In the genomic region with DNA sequence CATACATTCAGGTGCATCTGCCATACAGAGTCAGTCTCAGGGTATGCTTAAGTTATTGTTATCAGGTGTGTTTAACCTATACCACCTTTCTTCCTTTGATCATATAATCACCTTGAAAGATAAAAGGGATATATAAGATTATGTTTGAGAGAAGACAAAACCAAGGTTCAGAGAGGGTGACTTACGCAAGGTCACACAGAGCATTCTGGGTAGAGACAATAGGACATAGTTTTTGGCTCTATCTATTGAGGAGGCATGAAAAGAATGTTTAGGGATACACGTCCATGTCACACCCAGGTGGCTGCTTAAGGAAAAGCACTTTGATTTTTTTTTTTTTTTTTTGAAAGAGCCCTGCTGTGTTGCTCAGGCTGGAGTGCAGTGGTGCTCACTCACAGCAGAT, we compare ENCODE assay signal across 21 cellular contexts.
"Had no signal": no experiment of that assay in that cellular context is flagged by ENCODE, and none has a peak within 500 bp of the region (broad histone marks: within the 10 kb centered on the region; RNA-seq: fewer than 3 reads in every experiment).

No MANE protein-coding gene starts in this region.

- H3K4me3 Mint-ChIP-seq: dendritic cell treated with granulocyte-macrophage colony-stimulating factor and Interleukin-4, amounts not matched to agents 40 ng/mL and 50 ng/mL, for 4 days; effector memory CD8-positive, alpha-beta T cell had no signal

- H3K4me3 ChIP-seq: esophagus muscularis mucosa, gastroesophageal sphincter, heart left ventricle, hepatocyte, left lung, lower lobe of right lung had no signal

- DNase-seq: cortex of kidney; effector CD8-positive, alpha-beta T cell; effector memory CD8-positive, alpha-beta T cell; foreskin keratinocyte; heart left ventricle; hypothalamus; left cardiac atrium; left lung; left ventricle myocardium superior; lower lobe of right lung; mesenchymal stem cell; midbrain had no signal

- H2AFZ ChIP-seq: hepatocyte had no signal

- H3K4me1 ChIP-seq: foreskin keratinocyte, gastroesophageal sphincter, heart left ventricle, left lung, lower lobe of right lung had no signal

- H3K27ac Mint-ChIP-seq: dendritic cell treated with granulocyte-macrophage colony-stimulating factor and Interleukin-4, amounts not matched to agents 40 ng/mL and 50 ng/mL, for 4 days; effector memory CD8-positive, alpha-beta T cell had no signal

- H3K9me3 Mint-ChIP-seq: dendritic cell treated with granulocyte-macrophage colony-stimulating factor and Interleukin-4, amounts not matched to agents 40 ng/mL and 50 ng/mL, for 4 days; effector memory CD8-positive, alpha-beta T cell had no signal

- H3K4me2 ChIP-seq: hepatocyte had no signal

- FAIRE-seq: colon, endothelial cell of umbilical vein, frontal cortex, islet of Langerhans, keratinocyte had no signal

- H3K79me2 ChIP-seq: hepatocyte had no signal

- H3K27me3 ChIP-seq: esophagus muscularis mucosa, foreskin keratinocyte, gastroesophageal sphincter, hepatocyte, left lung had no signal

- H3K9me3 ChIP-seq: gastroesophageal sphincter, left lung, lower lobe of right lung had no signal

- H3K27me3 Mint-ChIP-seq: dendritic cell treated with granulocyte-macrophage colony-stimulating factor and Interleukin-4, amounts not matched to agents 40 ng/mL and 50 ng/mL, for 4 days had no signal

- H3K27ac ChIP-seq: esophagus muscularis mucosa, foreskin keratinocyte, gastroesophageal sphincter, heart left ventricle, hepatocyte, left lung, lower lobe of right lung had no signal

- H3K36me3 ChIP-seq: esophagus muscularis mucosa, gastroesophageal sphincter, heart left ventricle, left lung, lower lobe of right lung had no signal

- ATAC-seq: effector memory CD8-positive, alpha-beta T cell; foreskin keratinocyte; gastroesophageal sphincter; heart left ventricle; left cardiac atrium; left lung; left ventricle myocardium superior; lower lobe of right lung had no signal
